In the genomic region with DNA sequence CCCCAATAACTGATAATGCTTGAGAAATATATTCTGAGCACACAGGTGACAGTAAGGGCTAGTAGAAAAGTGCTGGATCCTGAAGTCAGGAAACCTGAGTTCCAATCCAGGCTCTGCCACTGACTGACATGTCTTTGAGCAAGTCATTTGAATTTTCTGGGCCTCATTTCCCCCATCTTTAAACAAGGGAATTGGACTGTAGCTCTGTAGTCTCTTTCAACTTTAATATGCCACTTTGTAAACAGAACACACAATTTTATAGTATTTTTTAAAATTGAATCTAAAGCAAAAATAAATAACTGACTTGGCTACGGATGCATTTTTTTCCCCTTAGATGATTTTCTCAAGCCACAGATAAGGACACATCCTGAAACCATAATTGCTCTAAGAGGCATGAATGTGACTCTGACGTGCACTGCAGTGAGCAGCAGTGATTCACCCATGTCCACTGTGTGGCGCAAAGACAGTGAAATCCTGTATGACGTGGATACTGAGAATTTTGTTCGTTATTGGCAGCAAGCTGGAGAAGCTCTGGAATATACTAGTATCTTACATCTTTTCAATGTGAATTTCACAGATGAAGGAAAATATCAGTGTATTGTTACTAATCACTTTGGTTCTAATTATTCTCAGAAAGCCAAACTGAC, we compare ENCODE assay signal across 1 cellular context.
A peak's percentile ranks its signal among the peaks of the same experiment; 100 is the strongest.
TF ChIP-seq lines count a peak whose summit lies in the region.

No MANE protein-coding gene starts in this region.

TF ChIP-seq in K562, 482 proteins besides CTCF, POLR2A, EP300 and RAD21 (continued from another document):
- TF ChIP-seq, protein P1, sequence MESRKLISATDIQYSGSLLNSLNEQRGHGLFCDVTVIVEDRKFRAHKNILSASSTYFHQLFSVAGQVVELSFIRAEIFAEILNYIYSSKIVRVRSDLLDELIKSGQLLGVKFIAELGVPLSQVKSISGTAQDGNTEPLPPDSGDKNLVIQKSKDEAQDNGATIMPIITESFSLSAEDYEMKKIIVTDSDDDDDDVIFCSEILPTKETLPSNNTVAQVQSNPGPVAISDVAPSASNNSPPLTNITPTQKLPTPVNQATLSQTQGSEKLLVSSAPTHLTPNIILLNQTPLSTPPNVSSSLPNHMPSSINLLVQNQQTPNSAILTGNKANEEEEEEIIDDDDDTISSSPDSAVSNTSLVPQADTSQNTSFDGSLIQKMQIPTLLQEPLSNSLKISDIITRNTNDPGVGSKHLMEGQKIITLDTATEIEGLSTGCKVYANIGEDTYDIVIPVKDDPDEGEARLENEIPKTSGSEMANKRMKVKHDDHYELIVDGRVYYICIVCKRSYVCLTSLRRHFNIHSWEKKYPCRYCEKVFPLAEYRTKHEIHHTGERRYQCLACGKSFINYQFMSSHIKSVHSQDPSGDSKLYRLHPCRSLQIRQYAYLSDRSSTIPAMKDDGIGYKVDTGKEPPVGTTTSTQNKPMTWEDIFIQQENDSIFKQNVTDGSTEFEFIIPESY (CRISPR knock-in tag; IDR thresholded peaks at IDR 0.05): 0 out of 2 replicates have a peak, but pooled peaks have one; percentile 18
- TF ChIP-seq ZBTB1 (CRISPR knock-in tag; IDR thresholded peaks at IDR 0.05; ENCODE audit: borderline replicate concordance, low read depth): no peak
- no peak for TF ChIP-seq PHF21A (IDR thresholded peaks at IDR 0.05; ENCODE audit: borderline replicate concordance, low read depth)
- TF ChIP-seq, protein P2, sequence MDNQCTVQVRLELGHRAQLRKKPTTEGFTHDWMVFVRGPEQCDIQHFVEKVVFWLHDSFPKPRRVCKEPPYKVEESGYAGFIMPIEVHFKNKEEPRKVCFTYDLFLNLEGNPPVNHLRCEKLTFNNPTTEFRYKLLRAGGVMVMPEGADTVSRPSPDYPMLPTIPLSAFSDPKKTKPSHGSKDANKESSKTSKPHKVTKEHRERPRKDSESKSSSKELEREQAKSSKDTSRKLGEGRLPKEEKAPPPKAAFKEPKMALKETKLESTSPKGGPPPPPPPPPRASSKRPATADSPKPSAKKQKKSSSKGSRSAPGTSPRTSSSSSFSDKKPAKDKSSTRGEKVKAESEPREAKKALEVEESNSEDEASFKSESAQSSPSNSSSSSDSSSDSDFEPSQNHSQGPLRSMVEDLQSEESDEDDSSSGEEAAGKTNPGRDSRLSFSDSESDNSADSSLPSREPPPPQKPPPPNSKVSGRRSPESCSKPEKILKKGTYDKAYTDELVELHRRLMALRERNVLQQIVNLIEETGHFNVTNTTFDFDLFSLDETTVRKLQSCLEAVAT (IDR thresholded peaks at IDR 0.05): no peak
- TF ChIP-seq, protein P3, sequence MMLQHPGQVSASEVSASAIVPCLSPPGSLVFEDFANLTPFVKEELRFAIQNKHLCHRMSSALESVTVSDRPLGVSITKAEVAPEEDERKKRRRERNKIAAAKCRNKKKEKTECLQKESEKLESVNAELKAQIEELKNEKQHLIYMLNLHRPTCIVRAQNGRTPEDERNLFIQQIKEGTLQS (IDR thresholded peaks at IDR 0.05): peak; percentile 33; the same call in 1 of the 2 replicates
- TF ChIP-seq, protein P3 (CRISPR knock-in tag; conservative IDR thresholded peaks at IDR 0.05): no peak
- no peak for TF ChIP-seq ZNF408 (CRISPR knock-in tag; IDR thresholded peaks at IDR 0.05; ENCODE audit: low read depth)
- no peak for TF ChIP-seq ATF1 (CRISPR knock-in tag; IDR thresholded peaks at IDR 0.05)
- TF ChIP-seq ATF1 (tag; IDR thresholded peaks at IDR 0.05): peak; percentile 58
- no peak for TF ChIP-seq RBM14 (IDR thresholded peaks at IDR 0.05; ENCODE audit: borderline replicate concordance, insufficient read depth, low read depth, low read length)
- TF ChIP-seq FOSL1 (tag; conservative IDR thresholded peaks at IDR 0.05): 0 out of 2 replicates have a peak, but pooled peaks have one; percentile 62
TF ChIP-seq in K562: peak in this region for 9.
